ENCODE assay signal across 9 cellular contexts in genomic region chr7:50812847-50813475, GRCh38. TPM values are rescaled to one million over a fixed set of nuclear protein-coding genes. Genes with fewer than 3 reads are reported as not detected.
DNase-seq lines count a peak whose midpoint lies in the region; ATAC-seq lines count a peak whose summit lies in the region.
"Had no signal": no experiment of that assay in that cellular context is flagged by ENCODE, and none has a peak within 500 bp of the region (broad histone marks: within the 10 kb centered on the region; RNA-seq: fewer than 3 reads in every experiment).

No MANE protein-coding gene starts in this region.

- ATAC-seq in sciatic nerve (peak; percentile 88), HG03159 (IDR thresholded peaks at IDR 0.05; ENCODE audit: unreplicated experiment) (no peak)

- H3K36me3 Mint-ChIP-seq in activated naive CD8-positive, alpha-beta T cell treated with anti-CD3 and anti-CD28 coated beads for 36 hours, result no peaks in the 10 kb centered on the region
- H3K36me3 Mint-ChIP-seq in T-helper 2 cell treated with Interferon-gamma antibody and Interleukin-4, amounts not matched to agents 5 μg/mL and 100 μg/mL, for 36 hours (ENCODE audit: low read depth), result no peaks in the 10 kb centered on the region

- H3K27ac Mint-ChIP-seq in activated naive CD8-positive, alpha-beta T cell treated with anti-CD3 and anti-CD28 coated beads for 36 hours, result no peak overlapping the region
- no peak overlapping the region for H3K27ac Mint-ChIP-seq in T-helper 2 cell treated with Interferon-gamma antibody and Interleukin-4, amounts not matched to agents 5 μg/mL and 100 μg/mL, for 36 hours

- H3K4me1 Mint-ChIP-seq in activated naive CD8-positive, alpha-beta T cell treated with anti-CD3 and anti-CD28 coated beads for 36 hours, result no peaks in the 10 kb centered on the region
- no peaks in the 10 kb centered on the region for H3K4me1 Mint-ChIP-seq in T-helper 2 cell treated with Interferon-gamma antibody and Interleukin-4, amounts not matched to agents 5 μg/mL and 100 μg/mL, for 36 hours (ENCODE audit: low read depth)

- DNase-seq in H4 (ENCODE audit: low spot score) (peak; percentile 91), UCSD-AML1 (lab: John Stamatoyannopoulos, UW; ENCODE audit: unreplicated experiment) (peak; percentile 9), cardiac septum (ENCODE audit: low spot score) (peak; percentile 89), sciatic nerve (ENCODE audit: low spot score) (peak; percentile 73)
- DNase-seq in activated naive CD8-positive, alpha-beta T cell treated with anti-CD3 and anti-CD28 coated beads for 36 hours, result no peak
- DNase-seq in stimulated activated CD4-positive, alpha-beta T cell treated with anti-CD3 and anti-CD28 coated beads, Interleukin-2, amount 100 ng/mL, for 48 hours, result no peak
- no peak for DNase-seq in T-helper 2 cell treated with Interferon-gamma antibody and Interleukin-4, amounts not matched to agents 5 μg/mL and 100 μg/mL, for 36 hours (ENCODE audit: low spot score)
- DNase-seq: WERI-Rb-1 had no signal

- H3K9me3 Mint-ChIP-seq in activated naive CD8-positive, alpha-beta T cell treated with anti-CD3 and anti-CD28 coated beads for 36 hours, result no peaks in the 10 kb centered on the region
- H3K9me3 Mint-ChIP-seq in T-helper 2 cell treated with Interferon-gamma antibody and Interleukin-4, amounts not matched to agents 5 μg/mL and 100 μg/mL, for 36 hours, result no peaks in the 10 kb centered on the region

- H3K27me3 Mint-ChIP-seq in activated naive CD8-positive, alpha-beta T cell treated with anti-CD3 and anti-CD28 coated beads for 36 hours, result no peaks in the 10 kb centered on the region
- H3K27me3 Mint-ChIP-seq in T-helper 2 cell treated with Interferon-gamma antibody and Interleukin-4, amounts not matched to agents 5 μg/mL and 100 μg/mL, for 36 hours (ENCODE audit: low read depth), result peaks cover 16% of the 10 kb centered on the region

- no peak overlapping the region for H3K4me3 Mint-ChIP-seq in activated naive CD8-positive, alpha-beta T cell treated with anti-CD3 and anti-CD28 coated beads for 36 hours
- H3K4me3 Mint-ChIP-seq in T-helper 2 cell treated with Interferon-gamma antibody and Interleukin-4, amounts not matched to agents 5 μg/mL and 100 μg/mL, for 36 hours, result no peak overlapping the region

- intact Hi-C loops in cardiac septum (cut with DNase I) (no loop called here), sciatic nerve (cut with DNase I) (no loop called here)

RNA-seq across cellular contexts. Expression of gene GRB10, which starts 30.3 kb away (rescaled TPM):
- total RNA-seq in H4 (2014; rRNA removed; shearing (Covaris generic)), result 47.3 and 50.3 TPM in 2 replicates
- total RNA-seq in cardiac septum (51.8 TPM), sciatic nerve (57.1 TPM)
- total RNA-seq in activated naive CD8-positive, alpha-beta T cell treated with anti-CD3 and anti-CD28 coated beads for 36 hours, result 1 to 10 TPM; 2.4 to 2.5 TPM

Comparison
In these comparisons a context has a peak if more than half of its experiments do, and no peak if none do; other contexts are left out.
1. DNase-seq: peak in H4 (single experiment), UCSD-AML1 (single experiment), cardiac septum (single experiment) and sciatic nerve (single experiment); none in activated naive CD8-positive, alpha-beta T cell treated with anti-CD3 and anti-CD28 coated beads for 36 hours (single experiment), stimulated activated CD4-positive, alpha-beta T cell treated with anti-CD3 and anti-CD28 coated beads, Interleukin-2, amount 100 ng/mL, for 48 hours (0 of 2) and T-helper 2 cell treated with Interferon-gamma antibody and Interleukin-4, amounts not matched to agents 5 μg/mL and 100 μg/mL, for 36 hours (single experiment).
2. RNA of gene GRB10, which starts 30.3 kb away (total RNA-seq): 57.1 TPM in sciatic nerve (single experiment), 51.8 TPM in cardiac septum (single experiment) and 47.3 to 50.3 TPM in H4; 2.4 to 2.5 TPM in activated naive CD8-positive, alpha-beta T cell treated with anti-CD3 and anti-CD28 coated beads for 36 hours; every median in the first group is over 10 times any median in the second.